8 cellular contexts compared by ENCODE assay signal in genomic region chr4:6716958-6717655, GRCh38. TPM values are rescaled to one million over a fixed set of nuclear protein-coding genes. Genes with fewer than 3 reads are reported as not detected.
DNase-seq lines count a peak whose midpoint lies in the region; ATAC-seq and TF ChIP-seq lines count a peak whose summit lies in the region.

No MANE protein-coding gene starts in this region.

- no peak for TF ChIP-seq POLR2A in breast epithelium (IDR thresholded peaks at IDR 0.05)

- ATAC-seq in GM21717 (IDR thresholded peaks at IDR 0.05; ENCODE audit: unreplicated experiment), result no peak
- no peak for ATAC-seq in GM21515 (IDR thresholded peaks at IDR 0.05; ENCODE audit: unreplicated experiment)

- H3K9ac ChIP-seq in HUES48 (ENCODE audit: low read depth, low read length), result peak overlapping the region; percentile 63

- no peak overlapping the region for H2AFZ ChIP-seq in ACC112 (ENCODE audit: low read length, unreplicated experiment)

- H3K27ac ChIP-seq in ACC112 (ENCODE audit: low read depth, low read length) (no peak overlapping the region), HUES48 (ENCODE audit: low read depth, low read length) (no peak overlapping the region), breast epithelium (peak overlapping the region in 1 of 2 donors; percentile 93)

- H3K4me1 ChIP-seq in ACC112 (ENCODE audit: control insufficient read depth, insufficient read depth, low read length, unreplicated experiment) (peaks cover 5% of the 10 kb centered on the region), HUES48 (ENCODE audit: control insufficient read depth, insufficient read depth, low read length) (peaks cover 11% of the 10 kb centered on the region), breast epithelium (peaks cover 0 to 4% of the 10 kb centered on the region in 2 donors), mononuclear cell (ENCODE audit: insufficient read depth, low read length) (peaks cover 31% of the 10 kb centered on the region)

- DNase-seq in breast epithelium (ENCODE audit: low spot score in 2 of 2), result no peak
- DNase-seq in NCI-H1048 (lab: John Stamatoyannopoulos, UW), result no peak
- DNase-seq in H4 (ENCODE audit: low spot score), result no peak

- no peak for TF ChIP-seq CTCF in breast epithelium (IDR thresholded peaks at IDR 0.05)

- H3K9me3 ChIP-seq in HUES48 (ENCODE audit: control insufficient read depth, insufficient read depth, low read length) (no peaks in the 10 kb centered on the region), breast epithelium (no peaks in the 10 kb centered on the region), mononuclear cell (ENCODE audit: low read depth, low read length) (no peaks in the 10 kb centered on the region)

- no peaks in the 10 kb centered on the region for H3K36me3 ChIP-seq in ACC112 (ENCODE audit: insufficient read depth, low read length)
- H3K36me3 ChIP-seq in HUES48 (ENCODE audit: control insufficient read depth, insufficient read depth, low read length), result no peaks in the 10 kb centered on the region
- no peaks in the 10 kb centered on the region for H3K36me3 ChIP-seq in breast epithelium

- H3K4me3 ChIP-seq in ACC112 (ENCODE audit: low read depth, low read length) (peak overlapping the region; percentile 82), HUES48 (ENCODE audit: low read depth, low read length) (peak overlapping the region; percentile 75), breast epithelium (peak overlapping the region; percentile 75 to 84 (median 83)), mononuclear cell (ENCODE audit: low read length) (peak overlapping the region; percentile 72)

- no peaks in the 10 kb centered on the region for H3K27me3 ChIP-seq in ACC112 (ENCODE audit: insufficient read depth, low read length)
- H3K27me3 ChIP-seq in HUES48 (ENCODE audit: control insufficient read depth, insufficient read depth, low read length), result 0 out of 2 replicates have a peak, but pooled peaks cover 2% of the 10 kb centered on the region
- no peaks in the 10 kb centered on the region for H3K27me3 ChIP-seq in breast epithelium
- H3K27me3 ChIP-seq in mononuclear cell (ENCODE audit: insufficient read depth, low read length), result no peaks in the 10 kb centered on the region

- intact Hi-C loops in breast epithelium (cut with DNase I; ENCODE audit: low total_unique reads), result no loop called here

- peaks cover 24% of the 10 kb centered on the region for H3K79me2 ChIP-seq in ACC112 (ENCODE audit: control insufficient read depth, insufficient read depth, low read length, unreplicated experiment)

RNA-seq across cellular contexts. Expression of gene BLOC1S4, which starts 1.1 kb away (rescaled TPM):
- 10 to 100 TPM; 18.9 to 23.6 (median 19.8) TPM for total RNA-seq in breast epithelium
- 12.8 TPM for total RNA-seq in mononuclear cell
- total RNA-seq in H4 (2014; rRNA removed; shearing (Covaris generic)), result 14.5 and 23.5 TPM in 2 replicates

RNA-seq across cellular contexts. Expression of gene MRFAP1L1, which starts 7.4 kb away (rescaled TPM):
- total RNA-seq in breast epithelium (10 to 100 TPM; 48.0 to 78.0 (median 70.1) TPM), mononuclear cell (42.8 TPM)
- total RNA-seq in H4 (2014; rRNA removed; shearing (Covaris generic)), result 104 and 118 TPM in 2 replicates

RNA-seq across cellular contexts. Expression of gene S100P, which starts 23.4 kb away (rescaled TPM):
- total RNA-seq in breast epithelium (under 1 TPM in 2 of 3 donors, not detected in 1; 0.29 to 0.98 TPM), mononuclear cell (0.31 TPM)
- total RNA-seq in H4 (2014; rRNA removed; shearing (Covaris generic)), result 0.21 and 0.35 TPM in 2 replicates
